Comparison of ENCODE assay signal across 19 cellular contexts in genomic region chr2:127680706-127681287, GRCh38. TPM values are rescaled to one million over a fixed set of nuclear protein-coding genes. Genes with fewer than 3 reads are reported as not detected.
DNase-seq lines count a peak whose midpoint lies in the region; ATAC-seq, FAIRE-seq and TF ChIP-seq lines count a peak whose summit lies in the region.
"Had no signal": no experiment of that assay in that cellular context is flagged by ENCODE, and none has a peak within 500 bp of the region (broad histone marks: within the 10 kb centered on the region; RNA-seq: fewer than 3 reads in every experiment).

No MANE protein-coding gene starts in this region.

- DNase-seq in H9 (peak; percentile 25), H1 (ENCODE audit: low read depth in 1 of 2, low spot score in 2 of 2) (no peak), neural crest cell (ENCODE audit: low read depth, low spot score) (no peak), thoracic aorta (ENCODE audit: low spot score) (no peak), NCI-H1092 (lab: John Stamatoyannopoulos, UW) (no peak), HEK293T (ENCODE audit: extremely low spot score) (no peak), globus pallidus (ENCODE audit: low spot score) (no peak)
- DNase-seq: activated naive CD4-positive, alpha-beta T cell treated with anti-CD3 and anti-CD28 coated beads, Interleukin-2, amount 50 U/mL, for 16 hours; BE2C; colonic mucosa; Kasumi-1; NCI-H1105 treated with DMSO at 0.1 percent for 48 hours; NCI-H2107; NCI-H524 treated with DMSO at 0.1 percent for 48 hours; stimulated activated naive CD8-positive, alpha-beta T cell treated with anti-CD3 and anti-CD28 coated beads, Interleukin-15, amount 100 ng/mL, for 72 hours had no signal

- H3K4me2 ChIP-seq in H9 (ENCODE audit: insufficient read depth, insufficient read length, low read length) (no peak overlapping the region), H1 (ENCODE audit: insufficient read depth in 1 of 2, low read depth in 2 of 2, low read length in 2 of 2) (no peak overlapping the region)

- H3K36me3 Mint-ChIP-seq in H9 (ENCODE audit: insufficient read depth in 1 of 3, low read depth in 3 of 3) (no peaks in the 10 kb centered on the region; a peak in 1 of 7 replicates), neural crest cell (ENCODE audit: low read depth) (no peaks in the 10 kb centered on the region)

- no peak for TF ChIP-seq POLR2A in H1 (IDR thresholded peaks at IDR 0.05; ENCODE audit: control extremely low read depth in 1 of 2, low read depth in 2 of 2, low read length in 2 of 2)

- H3K56ac ChIP-seq in H9 (ENCODE audit: insufficient read length, low read depth, low read length), result no peak overlapping the region
- H3K56ac ChIP-seq in H1 (replicated peaks; ENCODE audit: insufficient read length, low read depth, low read length), result no peak overlapping the region

- H3K23ac ChIP-seq in H9 (ENCODE audit: insufficient read length, low read depth, low read length) (no peak overlapping the region), H1 (ENCODE audit: insufficient read length) (no peak overlapping the region)

- H3K4me1 ChIP-seq in H9 (ENCODE audit: insufficient read depth, low read length) (no peaks in the 10 kb centered on the region; the same call in 1 of the 2 replicates), H1 (replicated peaks in 1 of 4; ENCODE audit: control insufficient read depth in 3 of 4, insufficient read depth in 4 of 4, low read length in 3 of 4) (peaks cover 0 to 8% (median under 1%) of the 10 kb centered on the region in 4 experiments; a peak in 4 of 7 replicates), thoracic aorta (ENCODE audit: control insufficient read depth in 1 of 2, low read depth in 2 of 2) (peaks cover 21 to 55% of the 10 kb centered on the region in 2 donors)
- H3K4me1 ChIP-seq: BE2C, colonic mucosa had no signal

- H3K79me1 ChIP-seq in H9 (ENCODE audit: insufficient read depth, low read depth, low read length, poor library complexity, severe bottlenecking) (no peaks in the 10 kb centered on the region), H1 (ENCODE audit: low read depth, low read length) (no peaks in the 10 kb centered on the region)

- CTCF ChIA-PET in H1 (lab: Charles Lee; ENCODE audit: partially characterized antibody) (interaction anchor here (0.7 to 6.0 kb wide), 4 partner anchors 14 to 40 kb away, joined by 5 to 40 read pairs (median 5); no protein-coding TSS in a partner anchor), HEK293T (lab: Yijun Ruan, JAX) (no interaction called here)

- H3K27ac Mint-ChIP-seq in H9 (no peak overlapping the region), neural crest cell (ENCODE audit: unreplicated experiment) (peak overlapping the region; percentile 47)

- H4K5ac ChIP-seq in H9 (ENCODE audit: insufficient read length, low read depth, low read length), result no peak overlapping the region
- H4K5ac ChIP-seq in H1 (ENCODE audit: insufficient read length, low read depth, low read length), result no peak overlapping the region

- H2BK15ac ChIP-seq in H9 (ENCODE audit: low read depth, low read length), result no peak overlapping the region
- H2BK15ac ChIP-seq in H1 (ENCODE audit: low read length), result no peak overlapping the region

- H3K4me3 ChIP-seq in H1 (ENCODE audit: extremely low read depth in 1 of 4, insufficient read depth in 2 of 4, low read depth in 3 of 4, low read length in 4 of 4) (no peak overlapping the region), thoracic aorta (peak overlapping the region; percentile 66)
- H3K4me3 ChIP-seq: colonic mucosa had no signal

- H3K79me2 ChIP-seq in H9 (ENCODE audit: insufficient read depth, low read length), result no peaks in the 10 kb centered on the region
- no peaks in the 10 kb centered on the region for H3K79me2 ChIP-seq in H1 (ENCODE audit: control insufficient read depth in 1 of 2, insufficient read depth in 2 of 2, low read length in 2 of 2)

- H2BK12ac ChIP-seq in H9 (ENCODE audit: insufficient read length, low read depth, low read length), result no peak overlapping the region
- 0 out of 2 replicates have a peak overlapping the region, but pooled peaks have one; percentile 39 for H2BK12ac ChIP-seq in H1 (ENCODE audit: low read depth, low read length)

- H3K27ac ChIP-seq in H9 (ENCODE audit: insufficient read length, low read depth, low read length) (no peak overlapping the region), H1 (ENCODE audit: low read depth, low read length) (no peak overlapping the region), thoracic aorta (peak overlapping the region; percentile 23 to 32)
- H3K27ac ChIP-seq: colonic mucosa had no signal

- TF ChIP-seq EP300 in H1 (IDR thresholded peaks at IDR 0.05; ENCODE audit: borderline replicate concordance in 1 of 2, low read depth in 2 of 2, low read length in 2 of 2), result no peak

- H4K8ac ChIP-seq in H9 (replicated peaks; ENCODE audit: insufficient read length, low read depth, low read length) (no peak overlapping the region), H1 (ENCODE audit: extremely low read depth, insufficient read depth, low read length) (peak overlapping the region; percentile 75; the same call in 1 of the 2 replicates)

- H3K4me3 Mint-ChIP-seq in H9, result 0 out of 5 replicates have a peak overlapping the region, but pooled peaks of 1 of the 2 experiments have one; percentile 39
- H3K4me3 Mint-ChIP-seq in neural crest cell, result no peak overlapping the region

- FAIRE-seq in H1 (lab: Jason Lieb, UNC), result no peak
- FAIRE-seq: G401.6 had no signal

- H3K27me3 Mint-ChIP-seq in H9 (ENCODE audit: low read depth) (peaks cover 46% of the 10 kb centered on the region), neural crest cell (ENCODE audit: low read depth) (peaks cover 30% of the 10 kb centered on the region)

- no CpG with 5 or more reads among the region's 19 CpGs for WGBS in H9 (ENCODE audit: extremely low coverage, insufficient read length, low lambda C conversion rate)
- WGBS in H1 (ENCODE audit: extremely low coverage in 1 of 2, insufficient coverage in 1 of 2, insufficient read length in 1 of 2, insufficient replicate concordance in 2 of 2, low coverage in 1 of 2, low lambda C conversion rate in 2 of 2, missing lambda C conversion rate in 1 of 2), 2 experiments, result 89% methylated on average over 19 of the region's 19 CpGs; no CpG with 5 or more reads in 1 of the 2 experiments

- H2BK5ac ChIP-seq in H9 (ENCODE audit: insufficient read length, low read length) (no peak overlapping the region), H1 (ENCODE audit: low read depth, low read length) (no peak overlapping the region)

- H2AFZ ChIP-seq in H9 (ENCODE audit: low read length) (no peak overlapping the region), H1 (ENCODE audit: low read length) (no peak overlapping the region)

- H2BK120ac ChIP-seq in H9 (ENCODE audit: low read depth, low read length, poor library complexity, severe bottlenecking), result no peak overlapping the region
- no peak overlapping the region for H2BK120ac ChIP-seq in H1 (replicated peaks; ENCODE audit: low read depth, low read length)

- H3K23me2 ChIP-seq in H9 (ENCODE audit: insufficient read length, low read depth, low read length, poor library complexity, severe bottlenecking) (peaks cover 3% of the 10 kb centered on the region), H1 (ENCODE audit: low read depth, low read length) (no peaks in the 10 kb centered on the region)

- H2BK20ac ChIP-seq in H9 (ENCODE audit: low read depth, low read length, poor library complexity, severe bottlenecking) (no peak overlapping the region), H1 (ENCODE audit: low read length) (no peak overlapping the region)

- H4K91ac ChIP-seq in H9 (ENCODE audit: insufficient read length, low read depth, low read length) (no peak overlapping the region), H1 (replicated peaks; ENCODE audit: insufficient read length, low read length) (no peak overlapping the region)

- no peak overlapping the region for H2AK5ac ChIP-seq in H9 (ENCODE audit: insufficient read length, low read length)
- H2AK5ac ChIP-seq in H1 (ENCODE audit: low read depth, low read length), result no peak overlapping the region

- TF ChIP-seq CTCF in H9 (conservative IDR thresholded peaks at IDR 0.05) (no peak), H1 (IDR thresholded peaks at IDR 0.05; ENCODE audit: control extremely low read depth in 1 of 3, insufficient read depth in 1 of 3, low read depth in 1 of 3, low read length in 3 of 3) (no peak), neural crest cell (conservative IDR thresholded peaks at IDR 0.05) (no peak), thoracic aorta (IDR thresholded peaks at IDR 0.05) (no peak)

- H3K14ac ChIP-seq in H9 (ENCODE audit: insufficient read depth, low read length) (no peak overlapping the region), H1 (ENCODE audit: insufficient read length) (no peak overlapping the region)

- H3K9me3 Mint-ChIP-seq in H9 (no peaks in the 10 kb centered on the region), neural crest cell (no peaks in the 10 kb centered on the region)
- H3K9me3 Mint-ChIP-seq: stimulated activated naive CD8-positive, alpha-beta T cell treated with anti-CD3 and anti-CD28 coated beads, Interleukin-15, amount 100 ng/mL, for 72 hours had no signal

- no peak overlapping the region for H3K18ac ChIP-seq in H9 (ENCODE audit: insufficient read length, low read depth, low read length)
- H3K18ac ChIP-seq in H1 (ENCODE audit: extremely low read depth, low read length), result no peak overlapping the region

- H3K9me3 ChIP-seq in H9 (ENCODE audit: control insufficient read depth, low read depth, low read length) (no peaks in the 10 kb centered on the region), H1 (ENCODE audit: insufficient read depth in 2 of 2, low read depth in 1 of 2, low read length in 1 of 2) (no peaks in the 10 kb centered on the region), thoracic aorta (no peaks in the 10 kb centered on the region)
- H3K9me3 ChIP-seq: BE2C, colonic mucosa had no signal

- no peak for TF ChIP-seq RAD21 in H1 (IDR thresholded peaks at IDR 0.05 in 1 of 2, conservative IDR thresholded peaks at IDR 0.05 in 1 of 2; ENCODE audit: low read depth in 2 of 2, low read length in 2 of 2)

- no peaks in the 10 kb centered on the region for H4K20me1 ChIP-seq in H9 (ENCODE audit: control insufficient read depth, insufficient read depth, insufficient read length)
- no peaks in the 10 kb centered on the region for H4K20me1 ChIP-seq in H1 (replicated peaks in 1 of 2; ENCODE audit: control insufficient read depth in 1 of 2, insufficient read depth in 2 of 2, low read length in 2 of 2)

- H3K9ac ChIP-seq in H9 (ENCODE audit: extremely low read depth, insufficient read length, low read length) (no peak overlapping the region), H1 (replicated peaks in 1 of 4; ENCODE audit: extremely low read depth in 1 of 4, low read depth in 3 of 4, low read length in 3 of 4) (no peak overlapping the region)

- no peak overlapping the region for H3T11ph ChIP-seq in H9 (ENCODE audit: low read length)

- POLR2A ChIA-PET in H1 (lab: Charles Lee; ENCODE audit: partially characterized antibody) (interaction anchor here (0.6 to 1.1 kb wide), 3 partner anchors 21 to 94 kb away, joined by 3 to 4 read pairs (median 3); no protein-coding TSS in a partner anchor), HEK293T (lab: Yijun Ruan, JAX) (interaction anchor here (1.7 kb wide), 1 partner anchor 154 kb away, joined by 5 read pairs; the partner anchor contains the start of gene IWS1)

- H3K4me1 Mint-ChIP-seq in H9 (peaks cover 10 to 17% of the 10 kb centered on the region in 2 experiments), neural crest cell (peaks cover 4% of the 10 kb centered on the region)

- ATAC-seq in thoracic aorta (ENCODE audit: insufficient number of reproducible peaks, low FRiP score, low read depth), result no peak
- ATAC-seq: stimulated activated naive CD8-positive, alpha-beta T cell treated with anti-CD3 and anti-CD28 coated beads, Interleukin-15, amount 100 ng/mL, for 72 hours had no signal

- no peaks in the 10 kb centered on the region for H3K36me3 ChIP-seq in H1 (ENCODE audit: control insufficient read depth in 2 of 4, insufficient read depth in 4 of 4, low read length in 3 of 4)
- no peaks in the 10 kb centered on the region for H3K36me3 ChIP-seq in thoracic aorta
- H3K36me3 ChIP-seq: BE2C, colonic mucosa had no signal

- H3K27me3 ChIP-seq in H9 (ENCODE audit: insufficient read depth, low read length), result peaks cover 8% of the 10 kb centered on the region; the same call in 1 of the 2 replicates
- H3K27me3 ChIP-seq in H1 (replicated peaks in 1 of 4; ENCODE audit: control insufficient read depth in 3 of 4, extremely low read depth in 1 of 4, insufficient read depth in 3 of 4, low read length in 3 of 4), result peaks cover 2 to 21% (median 13%) of the 10 kb centered on the region in 4 experiments
- no peaks in the 10 kb centered on the region for H3K27me3 ChIP-seq in thoracic aorta (replicated peaks; ENCODE audit: insufficient read depth)

- no peak overlapping the region for H3K4ac ChIP-seq in H9 (ENCODE audit: low read depth, low read length)
- H3K4ac ChIP-seq in H1 (replicated peaks; ENCODE audit: insufficient read length, low read depth, low read length), result no peak overlapping the region

RNA-seq across cellular contexts. Expression of gene LIMS2, which starts 5.5 kb away (rescaled TPM):
- total RNA-seq in H9 (2021), result 5.7 and 5.9 TPM in 2 replicates
- 4.8 and 4.9 TPM in 2 replicates for total RNA-seq in H1 (2021; fragmentation: NEBNext Ultra II Directional; extraction: Animal tissue kit (Norgen Biotek cat#: 25700))
- 3.3 and 5.1 TPM in 2 replicates for polyA plus RNA-seq in H1 (2011; rRNA removed)
- 2.4 TPM for polyA plus RNA-seq in H1 (2011; cell fraction: cytosol; rRNA removed)
- 5.6 TPM for polyA plus RNA-seq in H1 (2011; cell fraction: nucleus; rRNA removed)
- 2.7 to 3.7 TPM (median 3.6 TPM) in 4 replicates for polyA plus RNA-seq in H1 (2012, experiment 1 of 2)
- 5.1 TPM for polyA plus RNA-seq in H1 (2012, experiment 2 of 2)
- polyA plus RNA-seq in H1 (2013, experiment 1 of 2), result 3.6 TPM
- polyA plus RNA-seq in H1 (2013, experiment 2 of 2), result 3.8 TPM
- 0.90 and 1.2 TPM in 2 replicates for polyA minus RNA-seq in H1 (2011; rRNA and poly(A)+ RNA removed)
- polyA minus RNA-seq in H1 (2011; cell fraction: cytosol; rRNA and poly(A)+ RNA removed), result 1.5 TPM
- polyA minus RNA-seq in H1 (2011; cell fraction: nucleus; rRNA and poly(A)+ RNA removed), result 2.3 TPM
- total RNA-seq in neural crest cell, result 7.6 and 8.8 TPM in 2 replicates
- total RNA-seq in thoracic aorta, result 100 to 1,000 TPM; 177 to 246 TPM

RNA-seq across cellular contexts. Expression of gene SFT2D3, which starts 20.5 kb away (rescaled TPM):
- total RNA-seq in H9 (2021), result 4.7 and 5.0 TPM in 2 replicates
- total RNA-seq in H1 (2021; fragmentation: NEBNext Ultra II Directional; extraction: Animal tissue kit (Norgen Biotek cat#: 25700)), result 7.1 and 7.3 TPM in 2 replicates
- 7.3 and 10.3 TPM in 2 replicates for polyA plus RNA-seq in H1 (2011; rRNA removed)
- 11.5 TPM for polyA plus RNA-seq in H1 (2011; cell fraction: cytosol; rRNA removed)
- 5.6 TPM for polyA plus RNA-seq in H1 (2011; cell fraction: nucleus; rRNA removed)
- polyA plus RNA-seq in H1 (2012, experiment 1 of 2), result not detected in 4 replicates
- polyA plus RNA-seq in H1 (2012, experiment 2 of 2), result 5.5 TPM
- polyA plus RNA-seq in H1 (2013, experiment 1 of 2), result 11.1 TPM
- 10.8 TPM for polyA plus RNA-seq in H1 (2013, experiment 2 of 2)
- polyA minus RNA-seq in H1 (2011; rRNA and poly(A)+ RNA removed), result 5.5 and 5.6 TPM in 2 replicates
- 5.8 TPM for polyA minus RNA-seq in H1 (2011; cell fraction: cytosol; rRNA and poly(A)+ RNA removed)
- 9.4 TPM for polyA minus RNA-seq in H1 (2011; cell fraction: nucleus; rRNA and poly(A)+ RNA removed)
- total RNA-seq in neural crest cell, result 18.8 TPM in 2 replicates
- 1 to 10 TPM; 7.1 to 9.5 TPM for total RNA-seq in thoracic aorta

RNA-seq across cellular contexts. Expression of gene GPR17, which starts 34.8 kb away (rescaled TPM):
- total RNA-seq in H9 (2021) (0.35 TPM in 1 of 2 replicates, not detected in the other), neural crest cell (6.4 and 7.7 TPM in 2 replicates), thoracic aorta (not detected)
- not detected in 2 replicates for total RNA-seq in H1 (2021; fragmentation: NEBNext Ultra II Directional; extraction: Animal tissue kit (Norgen Biotek cat#: 25700))
- 0.03 TPM in 2 replicates for polyA plus RNA-seq in H1 (2011; rRNA removed)
- not detected for polyA plus RNA-seq in H1 (2011; cell fraction: cytosol; rRNA removed)
- polyA plus RNA-seq in H1 (2011; cell fraction: nucleus; rRNA removed), result 0.13 TPM
- 0.14 to 0.90 TPM (median 0.59 TPM) in 3 of 4 replicates, not detected in the other for polyA plus RNA-seq in H1 (2012, experiment 1 of 2)
- polyA plus RNA-seq in H1 (2012, experiment 2 of 2), result 0.09 TPM
- polyA plus RNA-seq in H1 (2013, experiment 1 of 2), result not detected
- not detected for polyA plus RNA-seq in H1 (2013, experiment 2 of 2)
- polyA minus RNA-seq in H1 (2011; rRNA and poly(A)+ RNA removed), result not detected in 2 replicates
- polyA minus RNA-seq in H1 (2011; cell fraction: cytosol; rRNA and poly(A)+ RNA removed), result not detected
- polyA minus RNA-seq in H1 (2011; cell fraction: nucleus; rRNA and poly(A)+ RNA removed), result not detected
- total RNA-seq: glomerular endothelial cell; renal cortical epithelial cell; T-helper 1 cell treated with Interleukin-12 subunit alpha and Interleukin-12 subunit beta and Interleukin-4 antibody, amounts not matched to agents 30 ng/mL and 1 ng/mL, for 36 hours had no signal

Comparison
In these comparisons a context has a peak if more than half of its experiments do, and no peak if none do; other contexts are left out.
1. H3K27ac ChIP-seq: peak in thoracic aorta (2 of 2); none in H9 (single experiment) and H1 (single experiment).
2. RNA of gene LIMS2, which starts 5.5 kb away (total RNA-seq): 177 to 246 TPM in thoracic aorta; 7.6 to 8.8 TPM in neural crest cell, 5.7 to 5.9 TPM in H9 and 4.8 to 4.9 TPM in H1; every median in the first group is over 10 times any median in the second.